1 cellular context compared by ENCODE assay signal in the genomic region with DNA sequence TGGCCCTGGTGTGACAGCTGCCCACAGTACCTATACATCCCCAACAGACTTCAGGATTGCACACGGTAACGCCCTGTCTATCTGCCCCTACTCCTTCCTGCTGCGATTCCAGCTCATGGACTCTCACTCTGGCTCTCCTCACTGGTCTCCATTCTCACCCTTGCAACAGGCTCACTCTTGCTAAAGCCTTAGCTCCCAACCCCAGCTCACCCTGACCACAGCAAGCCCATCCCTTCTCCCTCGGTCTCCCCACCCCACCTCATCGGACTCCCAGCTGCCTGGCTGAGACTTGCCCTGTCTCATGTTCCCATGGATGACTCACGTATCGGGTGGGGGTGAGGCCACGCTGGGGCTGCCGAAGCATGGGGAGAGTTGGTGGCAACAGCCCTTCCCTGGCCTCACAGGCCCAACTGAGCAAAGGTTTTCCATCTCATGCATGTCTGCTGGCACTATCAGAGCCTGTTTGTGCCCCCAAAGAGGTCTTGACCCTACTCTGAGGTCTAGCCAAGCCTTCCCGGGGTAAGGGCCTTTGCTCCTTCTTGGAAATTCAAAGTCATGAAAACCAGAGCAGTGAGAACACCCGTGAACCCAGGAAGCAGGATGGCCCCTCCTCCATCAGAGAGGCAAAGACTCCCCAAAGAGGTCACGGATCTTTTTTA.
A peak's percentile ranks its signal among the peaks of the same experiment; 100 is the strongest.
TF ChIP-seq lines count a peak whose summit lies in the region.

No MANE protein-coding gene starts in this region.

TF ChIP-seq in K562, 482 proteins besides CTCF, POLR2A, EP300 and RAD21 (continued from another document and continues in another):
- TF ChIP-seq MYC (IDR thresholded peaks at IDR 0.05; ENCODE audit: low read depth, low read length) (peak; percentile 50; the same call in 1 of the 2 replicates), MYC (CRISPR knock-in tag; IDR thresholded peaks at IDR 0.05; ENCODE audit: borderline replicate concordance, low read depth) (no peak), TGIF2 (CRISPR knock-in tag; IDR thresholded peaks at IDR 0.05) (no peak), CBX3 (IDR thresholded peaks at IDR 0.05; ENCODE audit: borderline replicate concordance in 1 of 2, low read length in 2 of 2) (no peak; a peak in 1 of 3 replicates), JUND (IDR thresholded peaks at IDR 0.05; ENCODE audit: borderline replicate concordance, low read depth, low read length) (peak; percentile 97), JUND (tag; IDR thresholded peaks at IDR 0.05; ENCODE audit: borderline replicate concordance, low read depth, low read length) (peak; percentile 95; the same call in 2 of the 3 replicates), ZFX (CRISPR knock-in tag; IDR thresholded peaks at IDR 0.05) (peak; percentile 66), CBFB (CRISPR knock-in tag; IDR thresholded peaks at IDR 0.05) (peak; percentile 39; the same call in 1 of the 2 replicates), DMBX1 (CRISPR knock-in tag; IDR thresholded peaks at IDR 0.05; ENCODE audit: borderline replicate concordance) (peak; percentile 76; the same call in 1 of the 2 replicates), ZNF589 (CRISPR knock-in tag; IDR thresholded peaks at IDR 0.05; ENCODE audit: low read depth) (peak; percentile 66; the same call in 1 of the 2 replicates), GABPB1 (CRISPR knock-in tag; IDR thresholded peaks at IDR 0.05) (no peak; the same call in 1 of the 2 replicates), TBP (optimal IDR thresholded peaks at IDR 0.05; ENCODE audit: low read depth, low read length) (peak; percentile 24), ZBTB17 (CRISPR knock-in tag; IDR thresholded peaks at IDR 0.05) (peak; percentile 73; the same call in 1 of the 2 replicates), FOS (IDR thresholded peaks at IDR 0.05; ENCODE audit: extremely low read depth, insufficient read length) (peak; percentile 57), CREM (IDR thresholded peaks at IDR 0.05; ENCODE audit: low read depth) (peak; percentile 45; the same call in 1 of the 2 replicates), XRCC4 (IDR thresholded peaks at IDR 0.05; ENCODE audit: extremely low read depth, insufficient read depth, insufficient read length) (no peak), CCNT2 (IDR thresholded peaks at IDR 0.05; ENCODE audit: borderline replicate concordance, extremely low read depth, insufficient read length, low read depth, low read length) (peak; percentile 37), SMAD4 (CRISPR knock-in tag; conservative IDR thresholded peaks at IDR 0.05) (peak; percentile 11; the same call in 1 of the 2 replicates), ATF1 (CRISPR knock-in tag; IDR thresholded peaks at IDR 0.05) (no peak), ATF1 (tag; IDR thresholded peaks at IDR 0.05) (peak; percentile 51), HDGF (IDR thresholded peaks at IDR 0.05) (peak; percentile 55; the same call in 1 of the 2 replicates), TAL1 (IDR thresholded peaks at IDR 0.05) (no peak), BRD9 (IDR thresholded peaks at IDR 0.05; ENCODE audit: low read depth, partially characterized antibody) (no peak), ELF4 (CRISPR knock-in tag; IDR thresholded peaks at IDR 0.05) (peak; percentile 75; the same call in 1 of the 2 replicates), L3MBTL2 (IDR thresholded peaks at IDR 0.05) (peak; percentile 88), FOXK2 (conservative IDR thresholded peaks at IDR 0.05 in 1 of 2, IDR thresholded peaks at IDR 0.05 in 1 of 2; ENCODE audit: low read depth in 2 of 2) (peak in 1 of 2 experiments; percentile 49; a peak in 2 of 4 replicates), ETV5 (CRISPR knock-in tag; IDR thresholded peaks at IDR 0.05; ENCODE audit: low read depth) (peak; percentile 48), ARNT (IDR thresholded peaks at IDR 0.05) (no peak), SMARCC2 (IDR thresholded peaks at IDR 0.05; ENCODE audit: low read depth) (peak; percentile 49; the same call in 1 of the 2 replicates), MCM5 (IDR thresholded peaks at IDR 0.05; ENCODE audit: low read depth) (no peak), CXXC5 (CRISPR knock-in tag; IDR thresholded peaks at IDR 0.05) (peak; percentile 37), ESRRB (CRISPR knock-in tag; IDR thresholded peaks at IDR 0.05; ENCODE audit: borderline replicate concordance) (no peak), KAT8 (IDR thresholded peaks at IDR 0.05; ENCODE audit: low read depth) (no peak), ZNF507 (tag; conservative IDR thresholded peaks at IDR 0.05) (no peak)
- TF ChIP-seq, protein P1, sequence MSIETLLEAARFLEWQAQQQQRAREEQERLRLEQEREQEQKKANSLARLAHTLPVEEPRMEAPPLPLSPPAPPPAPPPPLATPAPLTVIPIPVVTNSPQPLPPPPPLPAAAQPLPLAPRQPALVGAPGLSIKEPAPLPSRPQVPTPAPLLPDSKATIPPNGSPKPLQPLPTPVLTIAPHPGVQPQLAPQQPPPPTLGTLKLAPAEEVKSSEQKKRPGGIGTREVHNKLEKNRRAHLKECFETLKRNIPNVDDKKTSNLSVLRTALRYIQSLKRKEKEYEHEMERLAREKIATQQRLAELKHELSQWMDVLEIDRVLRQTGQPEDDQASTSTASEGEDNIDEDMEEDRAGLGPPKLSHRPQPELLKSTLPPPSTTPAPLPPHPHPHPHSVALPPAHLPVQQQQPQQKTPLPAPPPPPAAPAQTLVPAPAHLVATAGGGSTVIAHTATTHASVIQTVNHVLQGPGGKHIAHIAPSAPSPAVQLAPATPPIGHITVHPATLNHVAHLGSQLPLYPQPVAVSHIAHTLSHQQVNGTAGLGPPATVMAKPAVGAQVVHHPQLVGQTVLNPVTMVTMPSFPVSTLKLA (conservative IDR thresholded peaks at IDR 0.05) = peak in 1 of 2 experiments; percentile 68; a peak in 2 of 4 replicates
- TF ChIP-seq, protein P2, sequence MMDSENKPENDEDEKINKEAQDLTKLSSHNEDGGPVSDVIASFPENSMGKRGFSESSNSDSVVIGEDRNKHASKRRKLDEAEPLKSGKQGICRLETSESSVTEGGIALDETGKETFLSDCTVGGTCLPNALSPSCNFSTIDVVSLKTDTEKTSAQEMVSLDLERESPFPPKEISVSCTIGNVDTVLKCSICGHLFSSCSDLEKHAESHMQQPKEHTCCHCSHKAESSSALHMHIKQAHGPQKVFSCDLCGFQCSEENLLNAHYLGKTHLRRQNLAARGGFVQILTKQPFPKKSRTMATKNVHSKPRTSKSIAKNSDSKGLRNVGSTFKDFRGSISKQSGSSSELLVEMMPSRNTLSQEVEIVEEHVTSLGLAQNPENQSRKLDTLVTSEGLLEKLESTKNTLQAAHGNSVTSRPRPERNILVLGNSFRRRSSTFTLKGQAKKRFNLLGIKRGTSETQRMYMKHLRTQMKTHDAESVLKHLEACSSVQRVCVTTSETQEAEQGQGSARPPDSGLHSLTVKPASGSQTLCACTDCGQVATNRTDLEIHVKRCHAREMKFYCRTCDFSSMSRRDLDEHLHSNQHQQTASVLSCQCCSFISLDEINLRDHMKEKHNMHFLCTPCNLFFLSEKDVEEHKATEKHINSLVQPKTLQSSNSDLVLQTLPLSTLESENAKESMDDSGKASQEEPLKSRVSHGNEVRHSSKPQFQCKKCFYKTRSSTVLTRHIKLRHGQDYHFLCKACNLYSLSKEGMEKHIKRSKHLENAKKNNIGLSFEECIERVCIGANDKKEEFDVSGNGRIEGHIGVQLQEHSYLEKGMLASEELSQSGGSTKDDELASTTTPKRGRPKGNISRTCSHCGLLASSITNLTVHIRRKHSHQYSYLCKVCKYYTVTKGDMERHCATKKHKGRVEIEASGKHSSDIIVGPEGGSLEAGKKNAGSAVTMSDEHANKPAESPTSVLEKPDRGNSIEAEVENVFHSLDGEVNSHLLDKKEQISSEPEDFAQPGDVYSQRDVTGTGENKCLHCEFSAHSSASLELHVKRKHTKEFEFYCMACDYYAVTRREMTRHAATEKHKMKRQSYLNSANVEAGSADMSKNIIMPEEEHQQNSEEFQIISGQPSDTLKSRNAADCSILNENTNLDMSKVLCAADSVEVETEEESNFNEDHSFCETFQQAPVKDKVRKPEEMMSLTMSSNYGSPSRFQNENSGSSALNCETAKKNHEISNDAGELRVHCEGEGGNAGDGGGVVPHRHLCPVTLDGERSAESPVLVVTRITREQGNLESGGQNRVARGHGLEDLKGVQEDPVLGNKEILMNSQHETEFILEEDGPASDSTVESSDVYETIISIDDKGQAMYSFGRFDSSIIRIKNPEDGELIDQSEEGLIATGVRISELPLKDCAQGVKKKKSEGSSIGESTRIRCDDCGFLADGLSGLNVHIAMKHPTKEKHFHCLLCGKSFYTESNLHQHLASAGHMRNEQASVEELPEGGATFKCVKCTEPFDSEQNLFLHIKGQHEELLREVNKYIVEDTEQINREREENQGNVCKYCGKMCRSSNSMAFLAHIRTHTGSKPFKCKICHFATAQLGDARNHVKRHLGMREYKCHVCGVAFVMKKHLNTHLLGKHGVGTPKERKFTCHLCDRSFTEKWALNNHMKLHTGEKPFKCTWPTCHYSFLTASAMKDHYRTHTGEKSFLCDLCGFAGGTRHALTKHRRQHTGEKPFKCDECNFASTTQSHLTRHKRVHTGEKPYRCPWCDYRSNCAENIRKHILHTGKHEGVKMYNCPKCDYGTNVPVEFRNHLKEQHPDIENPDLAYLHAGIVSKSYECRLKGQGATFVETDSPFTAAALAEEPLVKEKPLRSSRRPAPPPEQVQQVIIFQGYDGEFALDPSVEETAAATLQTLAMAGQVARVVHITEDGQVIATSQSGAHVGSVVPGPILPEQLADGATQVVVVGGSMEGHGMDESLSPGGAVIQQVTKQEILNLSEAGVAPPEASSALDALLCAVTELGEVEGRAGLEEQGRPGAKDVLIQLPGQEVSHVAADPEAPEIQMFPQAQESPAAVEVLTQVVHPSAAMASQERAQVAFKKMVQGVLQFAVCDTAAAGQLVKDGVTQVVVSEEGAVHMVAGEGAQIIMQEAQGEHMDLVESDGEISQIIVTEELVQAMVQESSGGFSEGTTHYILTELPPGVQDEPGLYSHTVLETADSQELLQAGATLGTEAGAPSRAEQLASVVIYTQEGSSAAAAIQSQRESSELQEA (IDR thresholded peaks at IDR 0.05; ENCODE audit: low read depth) = no peak
- TF ChIP-seq, protein P3, sequence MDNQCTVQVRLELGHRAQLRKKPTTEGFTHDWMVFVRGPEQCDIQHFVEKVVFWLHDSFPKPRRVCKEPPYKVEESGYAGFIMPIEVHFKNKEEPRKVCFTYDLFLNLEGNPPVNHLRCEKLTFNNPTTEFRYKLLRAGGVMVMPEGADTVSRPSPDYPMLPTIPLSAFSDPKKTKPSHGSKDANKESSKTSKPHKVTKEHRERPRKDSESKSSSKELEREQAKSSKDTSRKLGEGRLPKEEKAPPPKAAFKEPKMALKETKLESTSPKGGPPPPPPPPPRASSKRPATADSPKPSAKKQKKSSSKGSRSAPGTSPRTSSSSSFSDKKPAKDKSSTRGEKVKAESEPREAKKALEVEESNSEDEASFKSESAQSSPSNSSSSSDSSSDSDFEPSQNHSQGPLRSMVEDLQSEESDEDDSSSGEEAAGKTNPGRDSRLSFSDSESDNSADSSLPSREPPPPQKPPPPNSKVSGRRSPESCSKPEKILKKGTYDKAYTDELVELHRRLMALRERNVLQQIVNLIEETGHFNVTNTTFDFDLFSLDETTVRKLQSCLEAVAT (IDR thresholded peaks at IDR 0.05) = peak in 1 of 2 experiments; percentile 68; a peak in 2 of 4 replicates
- TF ChIP-seq, protein P4, sequence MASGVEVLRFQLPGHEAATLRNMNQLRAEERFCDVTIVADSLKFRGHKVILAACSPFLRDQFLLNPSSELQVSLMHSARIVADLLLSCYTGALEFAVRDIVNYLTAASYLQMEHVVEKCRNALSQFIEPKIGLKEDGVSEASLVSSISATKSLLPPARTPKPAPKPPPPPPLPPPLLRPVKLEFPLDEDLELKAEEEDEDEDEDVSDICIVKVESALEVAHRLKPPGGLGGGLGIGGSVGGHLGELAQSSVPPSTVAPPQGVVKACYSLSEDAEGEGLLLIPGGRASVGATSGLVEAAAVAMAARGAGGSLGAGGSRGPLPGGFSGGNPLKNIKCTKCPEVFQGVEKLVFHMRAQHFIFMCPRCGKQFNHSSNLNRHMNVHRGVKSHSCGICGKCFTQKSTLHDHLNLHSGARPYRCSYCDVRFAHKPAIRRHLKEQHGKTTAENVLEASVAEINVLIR (CRISPR knock-in tag; IDR thresholded peaks at IDR 0.05) = 0 out of 2 replicates have a peak, but pooled peaks have one; percentile 3
- TF ChIP-seq, protein P5, sequence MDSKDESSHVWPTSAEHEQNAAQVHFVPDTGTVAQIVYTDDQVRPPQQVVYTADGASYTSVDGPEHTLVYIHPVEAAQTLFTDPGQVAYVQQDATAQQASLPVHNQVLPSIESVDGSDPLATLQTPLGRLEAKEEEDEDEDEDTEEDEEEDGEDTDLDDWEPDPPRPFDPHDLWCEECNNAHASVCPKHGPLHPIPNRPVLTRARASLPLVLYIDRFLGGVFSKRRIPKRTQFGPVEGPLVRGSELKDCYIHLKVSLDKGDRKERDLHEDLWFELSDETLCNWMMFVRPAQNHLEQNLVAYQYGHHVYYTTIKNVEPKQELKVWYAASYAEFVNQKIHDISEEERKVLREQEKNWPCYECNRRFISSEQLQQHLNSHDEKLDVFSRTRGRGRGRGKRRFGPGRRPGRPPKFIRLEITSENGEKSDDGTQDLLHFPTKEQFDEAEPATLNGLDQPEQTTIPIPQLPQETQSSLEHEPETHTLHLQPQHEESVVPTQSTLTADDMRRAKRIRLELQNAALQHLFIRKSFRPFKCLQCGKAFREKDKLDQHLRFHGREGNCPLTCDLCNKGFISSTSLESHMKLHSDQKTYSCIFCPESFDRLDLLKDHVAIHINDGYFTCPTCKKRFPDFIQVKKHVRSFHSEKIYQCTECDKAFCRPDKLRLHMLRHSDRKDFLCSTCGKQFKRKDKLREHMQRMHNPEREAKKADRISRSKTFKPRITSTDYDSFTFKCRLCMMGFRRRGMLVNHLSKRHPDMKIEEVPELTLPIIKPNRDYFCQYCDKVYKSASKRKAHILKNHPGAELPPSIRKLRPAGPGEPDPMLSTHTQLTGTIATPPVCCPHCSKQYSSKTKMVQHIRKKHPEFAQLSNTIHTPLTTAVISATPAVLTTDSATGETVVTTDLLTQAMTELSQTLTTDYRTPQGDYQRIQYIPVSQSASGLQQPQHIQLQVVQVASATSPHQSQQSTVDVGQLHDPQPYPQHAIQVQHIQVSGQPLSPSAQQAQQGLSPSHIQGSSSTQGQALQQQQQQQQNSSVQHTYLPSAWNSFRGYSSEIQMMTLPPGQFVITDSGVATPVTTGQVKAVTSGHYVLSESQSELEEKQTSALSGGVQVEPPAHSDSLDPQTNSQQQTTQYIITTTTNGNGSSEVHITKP (IDR thresholded peaks at IDR 0.05; ENCODE audit: partially characterized antibody) = peak; percentile 33
- TF ChIP-seq, protein P6, sequence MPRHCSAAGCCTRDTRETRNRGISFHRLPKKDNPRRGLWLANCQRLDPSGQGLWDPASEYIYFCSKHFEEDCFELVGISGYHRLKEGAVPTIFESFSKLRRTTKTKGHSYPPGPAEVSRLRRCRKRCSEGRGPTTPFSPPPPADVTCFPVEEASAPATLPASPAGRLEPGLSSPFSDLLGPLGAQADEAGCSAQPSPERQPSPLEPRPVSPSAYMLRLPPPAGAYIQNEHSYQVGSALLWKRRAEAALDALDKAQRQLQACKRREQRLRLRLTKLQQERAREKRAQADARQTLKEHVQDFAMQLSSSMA (CRISPR knock-in tag; IDR thresholded peaks at IDR 0.05) = no peak
- TF ChIP-seq, protein P7, sequence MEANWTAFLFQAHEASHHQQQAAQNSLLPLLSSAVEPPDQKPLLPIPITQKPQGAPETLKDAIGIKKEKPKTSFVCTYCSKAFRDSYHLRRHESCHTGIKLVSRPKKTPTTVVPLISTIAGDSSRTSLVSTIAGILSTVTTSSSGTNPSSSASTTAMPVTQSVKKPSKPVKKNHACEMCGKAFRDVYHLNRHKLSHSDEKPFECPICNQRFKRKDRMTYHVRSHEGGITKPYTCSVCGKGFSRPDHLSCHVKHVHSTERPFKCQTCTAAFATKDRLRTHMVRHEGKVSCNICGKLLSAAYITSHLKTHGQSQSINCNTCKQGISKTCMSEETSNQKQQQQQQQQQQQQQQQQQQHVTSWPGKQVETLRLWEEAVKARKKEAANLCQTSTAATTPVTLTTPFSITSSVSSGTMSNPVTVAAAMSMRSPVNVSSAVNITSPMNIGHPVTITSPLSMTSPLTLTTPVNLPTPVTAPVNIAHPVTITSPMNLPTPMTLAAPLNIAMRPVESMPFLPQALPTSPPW (CRISPR knock-in tag; IDR thresholded peaks at IDR 0.05) = peak; percentile 87
